Comparison of ENCODE assay signal across 20 cellular contexts in the genomic region with DNA sequence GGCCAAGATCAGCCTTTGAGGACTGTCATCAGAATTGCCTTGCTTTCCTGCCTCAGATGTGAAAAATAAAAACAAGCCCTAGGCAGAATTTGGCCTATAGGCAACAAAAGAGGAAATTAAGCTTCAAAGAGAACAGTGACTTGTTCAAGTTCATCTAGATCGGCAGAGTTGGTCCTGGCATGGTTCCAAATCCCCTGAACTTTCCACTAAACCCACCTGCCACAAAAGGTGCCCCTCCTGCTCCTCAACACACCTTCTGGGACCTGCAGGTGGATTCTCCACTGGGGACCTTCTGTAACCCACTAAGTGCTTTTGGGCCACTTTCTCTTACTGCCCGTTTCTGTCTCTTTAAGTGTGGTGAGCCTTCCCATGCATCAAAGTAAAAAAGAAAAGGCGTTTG. TPM values are rescaled to one million over a fixed set of nuclear protein-coding genes. Genes with fewer than 3 reads are reported as not detected.
"Had no signal": no experiment of that assay in that cellular context is flagged by ENCODE, and none has a peak within 500 bp of the region (broad histone marks: within the 10 kb centered on the region; RNA-seq: fewer than 3 reads in every experiment).

No MANE protein-coding gene starts in this region.

- H3K36me3 Mint-ChIP-seq: naive B cell; stimulated activated memory B cell treated with anti-CD40 and anti-IgM and Interleukin-4, amounts not matched to agents 10 μg/mL and 1 μg/mL and 100 μg/mL, for 72 hours had no signal

- ATAC-seq: left ventricle myocardium superior; sciatic nerve; stimulated activated memory B cell treated with anti-CD40 and anti-IgM and Interleukin-4, amounts not matched to agents 10 μg/mL and 1 μg/mL and 100 μg/mL, for 72 hours; upper lobe of right lung had no signal

- H3K27ac ChIP-seq: spleen, testis, tibial nerve, upper lobe of right lung had no signal

- H3K4me3 Mint-ChIP-seq: naive B cell; nephron progenitor cell; stimulated activated memory B cell treated with anti-CD40 and anti-IgM and Interleukin-4, amounts not matched to agents 10 μg/mL and 1 μg/mL and 100 μg/mL, for 72 hours; stimulated activated naive CD8-positive, alpha-beta T cell treated with anti-CD3 and anti-CD28 coated beads, Interleukin-15, Interleukin-2, amounts not matched to agents 100 ng/mL and 50 ng/mL, for 24 hours had no signal

- H3K27ac Mint-ChIP-seq: naive B cell; nephron progenitor cell; stimulated activated memory B cell treated with anti-CD40 and anti-IgM and Interleukin-4, amounts not matched to agents 10 μg/mL and 1 μg/mL and 100 μg/mL, for 72 hours; stimulated activated naive CD8-positive, alpha-beta T cell treated with anti-CD3 and anti-CD28 coated beads, Interleukin-15, Interleukin-2, amounts not matched to agents 100 ng/mL and 50 ng/mL, for 24 hours had no signal

- H3K9me3 Mint-ChIP-seq: naive B cell; nephron progenitor cell; stimulated activated memory B cell treated with anti-CD40 and anti-IgM and Interleukin-4, amounts not matched to agents 10 μg/mL and 1 μg/mL and 100 μg/mL, for 72 hours; stimulated activated naive CD8-positive, alpha-beta T cell treated with anti-CD3 and anti-CD28 coated beads, Interleukin-15, Interleukin-2, amounts not matched to agents 100 ng/mL and 50 ng/mL, for 24 hours had no signal

- H3K4me1 Mint-ChIP-seq: naive B cell; stimulated activated memory B cell treated with anti-CD40 and anti-IgM and Interleukin-4, amounts not matched to agents 10 μg/mL and 1 μg/mL and 100 μg/mL, for 72 hours had no signal

- DNase-seq: effector CD8-positive, alpha-beta T cell; foreskin melanocyte; hippocampal formation; left colon; left ventricle myocardium superior; mesenchymal stem cell; naive B cell; nephron progenitor cell; spleen; stimulated activated CD4-positive, alpha-beta T cell treated with anti-CD3 and anti-CD28 coated beads, Interleukin-15, amount 100 ng/mL, for 24 hours; stimulated activated CD4-positive, alpha-beta T cell treated with anti-CD3 and anti-CD28 coated beads, Interleukin-1b, Interleukin-23, amount 100 ng/mL, for 48 hours; stimulated activated CD4-positive, alpha-beta T cell treated with anti-CD3 and anti-CD28 coated beads, Interleukin-4, amount 100 ng/mL, for 24 hours; testis; upper lobe of right lung had no signal

- H3K4me3 ChIP-seq: lung, spleen, testis, tibial nerve, upper lobe of right lung had no signal

RNA-seq across cellular contexts. Expression of a gene that starts 42.5 kb away (rescaled TPM):
- total RNA-seq: pulmonary artery endothelial cell had no signal
